21 cellular contexts compared by ENCODE assay signal in genomic region chr9:94909965-94910730, GRCh38.
DNase-seq lines count a peak whose midpoint lies in the region; ATAC-seq and TF ChIP-seq lines count a peak whose summit lies in the region.
"Had no signal": no experiment of that assay in that cellular context is flagged by ENCODE, and none has a peak within 500 bp of the region (broad histone marks: within the 10 kb centered on the region; RNA-seq: fewer than 3 reads in every experiment).

No MANE protein-coding gene starts in this region.

- H3K27ac ChIP-seq in Panc1 (ENCODE audit: low read length) (peak overlapping the region; percentile 98), lower lobe of right lung (peak overlapping the region; percentile 79), stomach (peak overlapping the region; percentile 43 to 84 (median 80))
- H3K27ac ChIP-seq: C4-2B had no signal

- ATAC-seq in Panc1 (no peak), lower lobe of right lung (no peak), HG02938 (IDR thresholded peaks at IDR 0.05; ENCODE audit: unreplicated experiment) (no peak), GM21576 (IDR thresholded peaks at IDR 0.05; ENCODE audit: unreplicated experiment) (no peak)
- ATAC-seq in central memory CD8-positive, alpha-beta T cell (replicated peaks; ENCODE audit: extremely low read depth, poor library complexity, severe bottlenecking): no peak
- ATAC-seq: gastrocnemius medialis, Right ventricle myocardium inferior had no signal

- H3K36me3 ChIP-seq in Panc1 (ENCODE audit: control insufficient read depth, insufficient read depth, low read length) (no peaks in the 10 kb centered on the region), lower lobe of right lung (no peaks in the 10 kb centered on the region), stomach (no peaks in the 10 kb centered on the region)
- H3K36me3 ChIP-seq: gastrocnemius medialis had no signal

- WGBS in stomach, 5 donors: 89 to 92% (median 92%) methylated on average over 20 of the region's 20 CpGs

- no peaks in the 10 kb centered on the region for H3K9me3 Mint-ChIP-seq in central memory CD8-positive, alpha-beta T cell
- H3K9me3 Mint-ChIP-seq in CD14-positive monocyte: peaks cover 0 to 4% (median 0%) of the 10 kb centered on the region in 7 donors
- H3K9me3 Mint-ChIP-seq: activated CD4-positive, alpha-beta T cell treated with anti-CD3 and anti-CD28 coated beads, Interleukin-2, amount 10 ng/mL, durations not matched to agents 7 days and 5 days; activated naive CD4-positive, alpha-beta T cell treated with anti-CD3 and anti-CD28 coated beads, Interleukin-2, amount 50 U/mL, for 72 hours; activated T-helper 1 cell treated with anti-CD3 and anti-CD28 coated beads, Interleukin-12 subunit alpha, Interleukin-12 subunit beta, Interleukin-2, Interleukin-4 antibody, amounts not matched to agents 30 ng/mL and 10 ng/mL and 1 ng/mL, durations not matched to agents 14 hours and 24 hours and 36 hours; IgD-negative memory B cell had no signal

- H3K4me3 ChIP-seq in Panc1 (ENCODE audit: low read depth in 2 of 2, low read length in 2 of 2): no peak overlapping the region
- no peak overlapping the region for H3K4me3 ChIP-seq in lower lobe of right lung
- no peak overlapping the region for H3K4me3 ChIP-seq in stomach
- H3K4me3 ChIP-seq: gastrocnemius medialis had no signal

- H3K27me3 ChIP-seq in Panc1 (ENCODE audit: control insufficient read depth, insufficient read depth, low read length) (no peaks in the 10 kb centered on the region), lower lobe of right lung (ENCODE audit: low read depth) (no peaks in the 10 kb centered on the region), stomach (no peaks in the 10 kb centered on the region)
- H3K27me3 ChIP-seq: gastrocnemius medialis had no signal

- POLR2A ChIA-PET in Panc1 (lab: Charles Lee): no interaction called here

- intact Hi-C loops in Panc1 (cut with micrococcal nuclease; ENCODE audit: unreplicated experiment): no loop called here
- intact Hi-C loops in lower lobe of right lung (cut with DNase I): no loop called here
- intact Hi-C loops in stomach (cut with DNase I; ENCODE audit: low total_unique reads): no loop called here
- intact Hi-C loops in CD14-positive monocyte (cut with micrococcal nuclease): no loop called here

- H3K27ac Mint-ChIP-seq in central memory CD8-positive, alpha-beta T cell (ENCODE audit: low read depth): peak overlapping the region; percentile 62
- H3K27ac Mint-ChIP-seq in CD14-positive monocyte: no peak overlapping the region
- H3K27ac Mint-ChIP-seq: activated CD4-positive, alpha-beta T cell treated with anti-CD3 and anti-CD28 coated beads, Interleukin-2, amount 10 ng/mL, durations not matched to agents 7 days and 5 days; activated naive CD4-positive, alpha-beta T cell treated with anti-CD3 and anti-CD28 coated beads, Interleukin-2, amount 50 U/mL, for 72 hours; activated T-helper 1 cell treated with anti-CD3 and anti-CD28 coated beads, Interleukin-12 subunit alpha, Interleukin-12 subunit beta, Interleukin-2, Interleukin-4 antibody, amounts not matched to agents 30 ng/mL and 10 ng/mL and 1 ng/mL, durations not matched to agents 14 hours and 24 hours and 36 hours; IgD-negative memory B cell had no signal

- no peak for TF ChIP-seq POLR2A in stomach (IDR thresholded peaks at IDR 0.05)

- CTCF ChIA-PET in Panc1 (lab: Charles Lee): no interaction called here

- H3K36me3 Mint-ChIP-seq in central memory CD8-positive, alpha-beta T cell (ENCODE audit: insufficient read depth): peaks cover 1% of the 10 kb centered on the region
- peaks cover 0 to 3% of the 10 kb centered on the region in 2 donors for H3K36me3 Mint-ChIP-seq in CD14-positive monocyte
- H3K36me3 Mint-ChIP-seq: activated naive CD4-positive, alpha-beta T cell treated with anti-CD3 and anti-CD28 coated beads, Interleukin-2, amount 50 U/mL, for 72 hours; IgD-negative memory B cell had no signal

- BruUV-seq in Panc1 (replicated peaks; lab: Mats Ljungman, UMichigan): no TSS peak

- TF ChIP-seq EP300 in stomach (IDR thresholded peaks at IDR 0.05): no peak

- H3K4me1 ChIP-seq in Panc1 (ENCODE audit: control insufficient read depth, insufficient read depth, low read length): peaks cover 67% of the 10 kb centered on the region
- H3K4me1 ChIP-seq in lower lobe of right lung: peaks cover 27% of the 10 kb centered on the region
- H3K4me1 ChIP-seq in stomach: peaks cover 37 to 64% (median 54%) of the 10 kb centered on the region in 4 donors

- H3K4me1 Mint-ChIP-seq in central memory CD8-positive, alpha-beta T cell: peaks cover 5% of the 10 kb centered on the region
- peaks cover 11% of the 10 kb centered on the region for H3K4me1 Mint-ChIP-seq in CD14-positive monocyte
- H3K4me1 Mint-ChIP-seq: IgD-negative memory B cell had no signal

- in situ Hi-C loops in Panc1 (cut with HindIII; ENCODE audit: low pct_unique_long_range_greater_than_20kb, low sequenced_read_pairs): no loop called here

- H3K9me3 ChIP-seq in Panc1 (ENCODE audit: control insufficient read depth, insufficient read depth, low read depth, low read length) (no peaks in the 10 kb centered on the region), lower lobe of right lung (no peaks in the 10 kb centered on the region), stomach (no peaks in the 10 kb centered on the region)
- H3K9me3 ChIP-seq: gastrocnemius medialis had no signal

- H3K27me3 Mint-ChIP-seq in central memory CD8-positive, alpha-beta T cell: no peaks in the 10 kb centered on the region
- H3K27me3 Mint-ChIP-seq in CD14-positive monocyte (ENCODE audit: low read depth in 3 of 3): no peaks in the 10 kb centered on the region
- H3K27me3 Mint-ChIP-seq: activated CD4-positive, alpha-beta T cell treated with anti-CD3 and anti-CD28 coated beads, Interleukin-2, amount 10 ng/mL, durations not matched to agents 7 days and 5 days; IgD-negative memory B cell had no signal

- no peak overlapping the region for H3K4me3 Mint-ChIP-seq in central memory CD8-positive, alpha-beta T cell
- no peak overlapping the region for H3K4me3 Mint-ChIP-seq in CD14-positive monocyte
- H3K4me3 Mint-ChIP-seq: activated CD4-positive, alpha-beta T cell treated with anti-CD3 and anti-CD28 coated beads, Interleukin-2, amount 10 ng/mL, durations not matched to agents 7 days and 5 days; activated T-helper 1 cell treated with anti-CD3 and anti-CD28 coated beads, Interleukin-12 subunit alpha, Interleukin-12 subunit beta, Interleukin-2, Interleukin-4 antibody, amounts not matched to agents 30 ng/mL and 10 ng/mL and 1 ng/mL, durations not matched to agents 14 hours and 24 hours and 36 hours; IgD-negative memory B cell had no signal

- TF ChIP-seq CTCF in Panc1 (IDR thresholded peaks at IDR 0.05): no peak
- no peak for TF ChIP-seq CTCF in lower lobe of right lung (IDR thresholded peaks at IDR 0.05)
- TF ChIP-seq CTCF in stomach (IDR thresholded peaks at IDR 0.05): no peak
- no peak for TF ChIP-seq CTCF in CD14-positive monocyte (IDR thresholded peaks at IDR 0.05)

- no peak for DNase-seq in Panc1 (ENCODE audit: low read depth, low spot score)
- no peak for DNase-seq in central memory CD8-positive, alpha-beta T cell (ENCODE audit: low spot score in 2 of 2)
- no peak for DNase-seq in lower lobe of right lung
- DNase-seq in stomach: no peak
- no peak for DNase-seq in hypothalamus (lab: John Stamatoyannopoulos, UW)
- DNase-seq in CD14-positive monocyte (ENCODE audit: low spot score): no peak
- DNase-seq: activated CD4-positive, alpha-beta T cell treated with anti-CD3 and anti-CD28 coated beads, Interleukin-2, amount 10 ng/mL, durations not matched to agents 7 days and 5 days; gastrocnemius medialis; mammary epithelial cell; NCI-H1105; NCI-H2081; NCI-H226; NCI-H82; OCI-M1 had no signal
